ENCODE assay signal across 1 cellular context in the genomic region with DNA sequence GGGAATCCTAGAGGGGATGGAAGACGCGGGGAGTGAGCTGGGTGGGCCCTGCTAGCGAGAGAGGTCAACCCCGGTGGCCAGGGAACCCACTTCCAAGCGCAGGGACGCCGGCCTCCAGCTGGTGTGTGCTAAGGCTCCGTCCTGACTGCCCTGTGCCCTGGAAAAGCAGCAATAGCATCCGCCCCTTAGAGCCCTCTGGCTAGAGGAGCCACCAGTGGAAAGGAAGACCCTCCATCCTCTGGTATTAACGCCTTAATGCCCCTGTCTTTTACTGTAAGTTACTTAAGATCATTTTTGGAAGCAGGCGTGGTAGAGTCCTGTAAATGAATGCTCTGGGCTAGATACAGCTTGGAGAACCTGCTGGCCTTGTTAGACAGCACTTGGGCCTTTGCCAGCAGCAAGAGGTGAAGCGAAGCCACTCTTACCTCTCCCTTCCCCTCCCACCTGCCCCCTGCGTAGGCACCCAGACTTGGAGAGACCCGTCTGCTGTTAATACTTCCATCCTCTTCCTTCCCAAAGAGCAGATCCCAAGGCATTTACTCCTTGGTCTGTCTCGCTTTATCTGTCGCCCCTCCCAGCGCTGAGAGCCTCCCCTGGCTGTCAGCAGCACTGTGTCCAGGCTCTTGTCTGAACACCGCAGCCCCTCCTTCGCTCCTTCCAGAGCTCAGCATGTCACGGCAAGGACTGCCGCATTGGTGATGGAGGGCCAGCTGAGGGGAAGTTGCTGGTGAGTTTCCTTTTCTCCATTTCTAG.
TF ChIP-seq lines count a peak whose summit lies in the region.

No MANE protein-coding gene starts in this region.

TF ChIP-seq in GM12878, 131 proteins besides CTCF, POLR2A, EP300 and RAD21:
- TF ChIP-seq NFIC (IDR thresholded peaks at IDR 0.05; ENCODE audit: low read depth, low read length) (no peak), LARP7 (IDR thresholded peaks at IDR 0.05) (0 out of 2 replicates have a peak, but pooled peaks have one; percentile 20), GATAD2B (conservative IDR thresholded peaks at IDR 0.05; ENCODE audit: low read depth) (no peak), HDAC6 (IDR thresholded peaks at IDR 0.05; ENCODE audit: unreplicated experiment) (no peak), SREBF1 (IDR thresholded peaks at IDR 0.05; ENCODE audit: low read length) (no peak), CHD4 (IDR thresholded peaks at IDR 0.05) (no peak), POLR2AphosphoS5 (IDR thresholded peaks at IDR 0.05; ENCODE audit: low read length) (peak; percentile 57)
